22 cellular contexts compared by ENCODE assay signal in genomic region chr2:129062160-129062912, GRCh38.
DNase-seq lines count a peak whose midpoint lies in the region; ATAC-seq, FAIRE-seq and TF ChIP-seq lines count a peak whose summit lies in the region.
"Had no signal": no experiment of that assay in that cellular context is flagged by ENCODE, and none has a peak within 500 bp of the region (broad histone marks: within the 10 kb centered on the region; RNA-seq: fewer than 3 reads in every experiment).

No MANE protein-coding gene starts in this region.

- dilution Hi-C loops in keratinocyte (cut with MboI; ENCODE audit: extremely low pct_ligation_motif_present, low sequenced_read_pairs): no loop called here

- no peaks in the 10 kb centered on the region for H3K27me3 ChIP-seq in keratinocyte (ENCODE audit: control insufficient read depth, extremely low read depth, insufficient read depth, low read length)

- H3K9me1 ChIP-seq in keratinocyte (ENCODE audit: control insufficient read depth, extremely low read depth, insufficient read depth, low read length): no peaks in the 10 kb centered on the region

- no peak overlapping the region for H3K27ac Mint-ChIP-seq in HFFc6
- no peak overlapping the region for H3K27ac Mint-ChIP-seq in activated naive CD8-positive, alpha-beta T cell treated with anti-CD3 and anti-CD28 coated beads for 36 hours
- H3K27ac Mint-ChIP-seq: CD4-positive, alpha-beta T cell had no signal

- no peaks in the 10 kb centered on the region for H3K79me2 ChIP-seq in keratinocyte (ENCODE audit: control insufficient read depth, insufficient read depth, low read length)

- H4K20me1 ChIP-seq in keratinocyte (ENCODE audit: control insufficient read depth, extremely low read depth, insufficient read depth, low read length): no peaks in the 10 kb centered on the region

- no peak for TF ChIP-seq RAD21 in A549 (conservative IDR thresholded peaks at IDR 0.05 in 1 of 2, IDR thresholded peaks at IDR 0.05 in 1 of 2)

- POLR2A ChIA-PET in A549 (lab: Yijun Ruan, JAX): no interaction called here

- TF ChIP-seq CTCF in A549 (IDR thresholded peaks at IDR 0.05) (no peak), keratinocyte (optimal IDR thresholded peaks at IDR 0.05 in 1 of 3, IDR thresholded peaks at IDR 0.05 in 1 of 3, conservative IDR thresholded peaks at IDR 0.05 in 1 of 3; ENCODE audit: extremely low read depth in 1 of 3, insufficient read depth in 2 of 3, low read length in 3 of 3) (no peak), HFFc6 (IDR thresholded peaks at IDR 0.05) (no peak)

- 13% methylated on average over 8 of the region's 8 CpGs for WGBS in A549 (ENCODE audit: missing lambda C conversion rate)

- no peak overlapping the region for H3K4me2 ChIP-seq in A549
- no peak overlapping the region for H3K4me2 ChIP-seq in keratinocyte (ENCODE audit: control insufficient read depth, extremely low read depth, insufficient read depth, low read depth, low read length)
- H3K4me2 ChIP-seq: SK-N-SH had no signal

- H3K9ac ChIP-seq in keratinocyte (ENCODE audit: control insufficient read depth, extremely low read depth, insufficient read depth, low read length): no peak overlapping the region
- H3K9ac ChIP-seq: SK-N-SH had no signal

- TF ChIP-seq POLR2A in A549 (IDR thresholded peaks at IDR 0.05; ENCODE audit: low read length): no peak

- no peak for DNase-seq in A549 (ENCODE audit: low read depth in 1 of 2, low spot score in 1 of 2)
- DNase-seq in Jurkat, Clone E6-1 (ENCODE audit: low read depth, low spot score): peak; percentile 22
- peak; percentile 39 for DNase-seq in astrocyte of the hippocampus (ENCODE audit: low read depth, low spot score)
- no peak for DNase-seq in keratinocyte (ENCODE audit: low read depth, low spot score)
- DNase-seq in HFFc6: no peak
- no peak for DNase-seq in midbrain (lab: John Stamatoyannopoulos, UW)
- DNase-seq in NCI-H1092 treated with DMSO at 0.1 percent for 48 hours (lab: John Stamatoyannopoulos, UW): no peak
- no peak for DNase-seq in activated naive CD8-positive, alpha-beta T cell treated with anti-CD3 and anti-CD28 coated beads for 36 hours
- DNase-seq: CD4-positive, alpha-beta T cell; DMS153; GDM1; Kasumi-1; NCI-H187; NCI-H2107; NCI-H510A; NCI-H774; OCI-M1; SHP77 treated with DMSO at 0.1 percent for 48 hours; SK-N-SH had no signal

- no peak overlapping the region for H2AFZ ChIP-seq in keratinocyte (ENCODE audit: control insufficient read depth, low read length)

- H3K36me3 Mint-ChIP-seq in HFFc6 (ENCODE audit: low read depth): no peaks in the 10 kb centered on the region; the same call in 1 of the 2 replicates
- no peaks in the 10 kb centered on the region for H3K36me3 Mint-ChIP-seq in activated naive CD8-positive, alpha-beta T cell treated with anti-CD3 and anti-CD28 coated beads for 36 hours

- CTCF ChIA-PET in A549 (lab: Yijun Ruan, JAX): no interaction called here

- no peak overlapping the region for H3K4me3 Mint-ChIP-seq in HFFc6
- H3K4me3 Mint-ChIP-seq in activated naive CD8-positive, alpha-beta T cell treated with anti-CD3 and anti-CD28 coated beads for 36 hours: no peak overlapping the region
- H3K4me3 Mint-ChIP-seq: CD4-positive, alpha-beta T cell had no signal

- H3K9me3 ChIP-seq in A549 (no peaks in the 10 kb centered on the region), keratinocyte (ENCODE audit: control insufficient read depth, low read depth, low read length) (no peaks in the 10 kb centered on the region)
- H3K9me3 ChIP-seq: SK-N-SH had no signal

- H3K4me3 ChIP-seq in A549 (no peak overlapping the region), keratinocyte (ENCODE audit: control insufficient read depth in 2 of 3, extremely low read depth in 1 of 3, insufficient read depth in 2 of 3, low read depth in 1 of 3, low read length in 3 of 3) (no peak overlapping the region)
- no peak overlapping the region for H3K4me3 ChIP-seq in Jurkat, Clone E6-1 (ENCODE audit: low read length)
- H3K4me3 ChIP-seq: GM12878 had no signal

- H3K27ac ChIP-seq in A549 (no peak overlapping the region), keratinocyte (ENCODE audit: control insufficient read depth, insufficient read depth, low read length) (no peak overlapping the region)

- H3K9me3 Mint-ChIP-seq in HFFc6: peaks cover 45% of the 10 kb centered on the region
- no peaks in the 10 kb centered on the region for H3K9me3 Mint-ChIP-seq in activated naive CD8-positive, alpha-beta T cell treated with anti-CD3 and anti-CD28 coated beads for 36 hours
- H3K9me3 Mint-ChIP-seq: CD4-positive, alpha-beta T cell had no signal

- TF ChIP-seq EP300 in A549 (IDR thresholded peaks at IDR 0.05): no peak

- H3K4me1 ChIP-seq in A549 (no peaks in the 10 kb centered on the region), keratinocyte (ENCODE audit: control insufficient read depth, extremely low read depth, insufficient read depth, low read length) (peaks cover 28% of the 10 kb centered on the region)

- H3K36me3 ChIP-seq in keratinocyte (ENCODE audit: control insufficient read depth in 2 of 2, extremely low read depth in 1 of 2, insufficient read depth in 2 of 2, low read length in 2 of 2): no peaks in the 10 kb centered on the region

- FAIRE-seq in A549 (lab: Jason Lieb, UNC): no peak
- peak; percentile 75 for FAIRE-seq in keratinocyte (lab: Jason Lieb, UNC)
- FAIRE-seq: GM12878, GM19239, H54 had no signal

- ATAC-seq in A549: no peak

- no peaks in the 10 kb centered on the region for H3K4me1 Mint-ChIP-seq in HFFc6 (ENCODE audit: low read depth)
- H3K4me1 Mint-ChIP-seq in activated naive CD8-positive, alpha-beta T cell treated with anti-CD3 and anti-CD28 coated beads for 36 hours: no peaks in the 10 kb centered on the region

- no peaks in the 10 kb centered on the region for H3K27me3 Mint-ChIP-seq in HFFc6 (ENCODE audit: insufficient read depth)
- no peaks in the 10 kb centered on the region for H3K27me3 Mint-ChIP-seq in activated naive CD8-positive, alpha-beta T cell treated with anti-CD3 and anti-CD28 coated beads for 36 hours
- H3K27me3 Mint-ChIP-seq: CD4-positive, alpha-beta T cell had no signal

TF ChIP-seq in A549, 52 proteins besides CTCF, POLR2A, EP300 and RAD21:
- TF ChIP-seq MAFK (IDR thresholded peaks at IDR 0.05; ENCODE audit: partially characterized antibody) (peak; percentile 25), HMGXB4 (CRISPR knock-in tag; IDR thresholded peaks at IDR 0.05; ENCODE audit: borderline replicate concordance) (no peak)
TF ChIP-seq in A549: peak in this region for 1.

Comparison
In these comparisons a context has a peak if more than half of its experiments do, and no peak if none do; other contexts are left out.
1. DNase-seq: peak in Jurkat, Clone E6-1 (single experiment) and astrocyte of the hippocampus (single experiment); none in A549 (0 of 2), keratinocyte (single experiment), HFFc6 (single experiment), midbrain (single experiment), NCI-H1092 treated with DMSO at 0.1 percent for 48 hours (single experiment) and activated naive CD8-positive, alpha-beta T cell treated with anti-CD3 and anti-CD28 coated beads for 36 hours (single experiment).